9 cellular contexts compared by ENCODE assay signal in the genomic region with DNA sequence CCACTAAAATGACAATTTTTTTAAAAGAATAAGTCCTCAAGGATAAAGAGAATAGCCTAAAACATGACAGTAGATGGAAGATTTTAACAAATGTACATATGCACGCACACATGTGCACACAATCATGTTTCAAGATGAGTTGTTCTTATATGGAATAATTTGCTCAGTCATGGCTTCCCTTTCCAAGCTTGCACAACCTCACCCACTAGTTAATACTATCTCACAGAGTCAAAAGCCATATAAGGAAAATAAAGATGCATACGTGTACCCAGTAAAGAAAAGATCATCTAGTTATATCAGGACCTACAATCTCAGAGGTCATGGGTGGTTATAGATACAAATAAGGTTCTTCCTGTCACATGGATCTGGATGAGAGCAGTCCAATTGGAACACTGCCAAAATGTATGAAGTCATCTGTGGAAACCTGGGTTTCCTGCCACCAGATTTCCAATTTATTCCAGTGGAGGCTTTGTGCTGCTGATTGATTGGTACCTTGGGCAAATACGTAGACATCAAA. TPM values are rescaled to one million over a fixed set of nuclear protein-coding genes. Genes with fewer than 3 reads are reported as not detected.
DNase-seq lines count a peak whose midpoint lies in the region; ATAC-seq and TF ChIP-seq lines count a peak whose summit lies in the region.
"Had no signal": no experiment of that assay in that cellular context is flagged by ENCODE, and none has a peak within 500 bp of the region (broad histone marks: within the 10 kb centered on the region; RNA-seq: fewer than 3 reads in every experiment).

No MANE protein-coding gene starts in this region.

- peak overlapping the region; percentile 52 for H3K27ac ChIP-seq in hepatocyte

- 64% methylated on average over 3 of the region's 3 CpGs for WGBS in hepatocyte (ENCODE audit: low lambda C conversion rate, missing lambda C conversion rate)

- H3K9me3 ChIP-seq in hepatocyte (ENCODE audit: low read depth): no peaks in the 10 kb centered on the region

- no peaks in the 10 kb centered on the region for H3K9me3 Mint-ChIP-seq in endothelial cell (ENCODE audit: unreplicated experiment)

- H3K27ac Mint-ChIP-seq in endothelial cell (ENCODE audit: unreplicated experiment): no peak overlapping the region

- H3K4me2 ChIP-seq in hepatocyte: peak overlapping the region; percentile 43

- no peaks in the 10 kb centered on the region for H3K27me3 Mint-ChIP-seq in endothelial cell (ENCODE audit: unreplicated experiment)

- no peak overlapping the region for H3K4me3 ChIP-seq in hepatocyte

- peak; percentile 99 for DNase-seq in DMS153 (lab: John Stamatoyannopoulos, UW)
- peak; percentile 75 for DNase-seq in NCI-H1417 treated with DMSO at 0.1 percent for 48 hours (lab: John Stamatoyannopoulos, UW)
- peak; percentile 10 for DNase-seq in SK-N-DZ (ENCODE audit: low spot score)
- peak; percentile 63 for DNase-seq in hepatocyte (ENCODE audit: low spot score)
- no peak for DNase-seq in endothelial cell (ENCODE audit: low spot score)
- DNase-seq: activated CD4-positive, alpha-beta T cell treated with anti-CD3 and anti-CD28 coated beads, Interleukin-2, amount 50 U/mL, for 4 hours had no signal

- H3K4me1 Mint-ChIP-seq in endothelial cell (ENCODE audit: unreplicated experiment): peaks cover 13% of the 10 kb centered on the region

- H3K36me3 ChIP-seq in hepatocyte (replicated peaks; ENCODE audit: insufficient read depth, low read depth): no peaks in the 10 kb centered on the region

- H4K20me1 ChIP-seq in hepatocyte (ENCODE audit: insufficient read depth, poor library complexity, severe bottlenecking): no peaks in the 10 kb centered on the region

- H3K27me3 ChIP-seq in hepatocyte: no peaks in the 10 kb centered on the region

- TF ChIP-seq CTCF in hepatocyte (IDR thresholded peaks at IDR 0.05; ENCODE audit: poor library complexity) (no peak), endothelial cell (IDR thresholded peaks at IDR 0.05; ENCODE audit: unreplicated experiment) (no peak)

- H3K79me2 ChIP-seq in hepatocyte: no peaks in the 10 kb centered on the region

- H3K4me3 Mint-ChIP-seq in endothelial cell (ENCODE audit: unreplicated experiment): no peak overlapping the region

- H3K4me1 ChIP-seq in hepatocyte (ENCODE audit: insufficient read depth): peaks cover 50% of the 10 kb centered on the region

- no peak for ATAC-seq in HG03521 (IDR thresholded peaks at IDR 0.05; ENCODE audit: unreplicated experiment)
- no peak for ATAC-seq in GM21423 (IDR thresholded peaks at IDR 0.05; ENCODE audit: unreplicated experiment)
- no peak for ATAC-seq in HG02885 (IDR thresholded peaks at IDR 0.05; ENCODE audit: poor library complexity, unreplicated experiment)

- peaks cover 16% of the 10 kb centered on the region for H3K36me3 Mint-ChIP-seq in endothelial cell (ENCODE audit: low read depth, unreplicated experiment)

- H2AFZ ChIP-seq in hepatocyte: no peak overlapping the region

- no peaks in the 10 kb centered on the region for H3K9me2 ChIP-seq in hepatocyte (replicated peaks; ENCODE audit: insufficient read depth)

RNA-seq across cellular contexts. Expression of gene FAM13A, which starts 56.1 kb away (rescaled TPM):
- 14.9 and 16.4 TPM in 2 replicates for polyA plus RNA-seq in SK-N-DZ (2014; cell fraction: cytosol; rRNA removed)
- polyA plus RNA-seq in SK-N-DZ (2014; cell fraction: nucleus; rRNA removed): 12.8 and 16.1 TPM in 2 replicates
- total RNA-seq in hepatocyte: 44.2 and 54.5 TPM in 2 replicates
- polyA plus RNA-seq in hepatocyte: 19.3 TPM in 2 replicates
- 16.7 TPM for total RNA-seq in endothelial cell (ENCODE audit: unreplicated experiment)
